ENCODE assay signal across 25 cellular contexts in genomic region chr1:240905225-240905765, GRCh38.
DNase-seq lines count a peak whose midpoint lies in the region; ATAC-seq, FAIRE-seq and TF ChIP-seq lines count a peak whose summit lies in the region.
"Had no signal": no experiment of that assay in that cellular context is flagged by ENCODE, and none has a peak within 500 bp of the region (broad histone marks: within the 10 kb centered on the region; RNA-seq: fewer than 3 reads in every experiment).

No MANE protein-coding gene starts in this region.

- TF ChIP-seq POLR2A in A549 (IDR thresholded peaks at IDR 0.05; ENCODE audit: low read length) (no peak), H1 (IDR thresholded peaks at IDR 0.05; ENCODE audit: control extremely low read depth in 1 of 2, low read depth in 2 of 2, low read length in 2 of 2) (no peak)

- H4K91ac ChIP-seq in H1 (replicated peaks; ENCODE audit: insufficient read length, low read length), result no peak overlapping the region

- no peak overlapping the region for H3K9ac ChIP-seq in OCI-LY1 (ENCODE audit: low read length)
- no peak overlapping the region for H3K9ac ChIP-seq in H1 (replicated peaks in 1 of 4; ENCODE audit: extremely low read depth in 1 of 4, low read depth in 3 of 4, low read length in 3 of 4)
- H3K9ac ChIP-seq: BLaER1 treated with 17β-estradiol and CSF1 and Interleukin-3, amounts not matched to agents 10 nM and 100 nM had no signal

- H3K4me3 ChIP-seq in A549 (no peak overlapping the region), HEK293 (ENCODE audit: low read depth, low read length) (no peak overlapping the region), OCI-LY1 (ENCODE audit: low read depth, low read length, poor library complexity, severe bottlenecking) (no peak overlapping the region), H1 (ENCODE audit: extremely low read depth in 1 of 4, insufficient read depth in 2 of 4, low read depth in 3 of 4, low read length in 4 of 4) (no peak overlapping the region)
- H3K4me3 ChIP-seq: BLaER1 treated with 17β-estradiol and CSF1 and Interleukin-3, amounts not matched to agents 10 nM and 100 nM; GM12878 had no signal

- no peaks in the 10 kb centered on the region for H3F3A ChIP-seq in OCI-LY1 (ENCODE audit: insufficient read depth, low read length)

- H3K79me1 ChIP-seq in H1 (ENCODE audit: low read depth, low read length), result no peaks in the 10 kb centered on the region

- no peak for ATAC-seq in A549
- ATAC-seq: CD8-positive, alpha-beta T cell; GM12878 had no signal

- H3K79me2 ChIP-seq in OCI-LY1 (ENCODE audit: insufficient read depth, low read length) (no peaks in the 10 kb centered on the region), H1 (ENCODE audit: control insufficient read depth in 1 of 2, insufficient read depth in 2 of 2, low read length in 2 of 2) (no peaks in the 10 kb centered on the region)

- CTCF ChIA-PET in A549 (lab: Yijun Ruan, JAX), result interaction anchor here (1.1 kb wide), 1 partner anchor 17 kb away, joined by 4 read pairs; no protein-coding TSS in a partner anchor
- CTCF ChIA-PET in HEK293 (lab: Yijun Ruan, JAX), result no interaction called here
- CTCF ChIA-PET in H1 (lab: Charles Lee; ENCODE audit: partially characterized antibody), result interaction anchor here (1.2 to 2.4 kb wide), 2 partner anchors 15 to 42 kb away, joined by 3 to 8 read pairs; no protein-coding TSS in a partner anchor

- no peak overlapping the region for H3K18ac ChIP-seq in H1 (ENCODE audit: extremely low read depth, low read length)

- no peak overlapping the region for H2BK15ac ChIP-seq in H1 (ENCODE audit: low read length)

- POLR2A ChIA-PET in A549 (lab: Yijun Ruan, JAX), result no interaction called here
- POLR2A ChIA-PET in HEK293 (lab: Yijun Ruan, JAX), result no interaction called here
- POLR2A ChIA-PET in H1 (lab: Charles Lee; ENCODE audit: partially characterized antibody), result no interaction called here

- TF ChIP-seq EP300 in A549 (IDR thresholded peaks at IDR 0.05), result no peak
- TF ChIP-seq EP300 in H1 (IDR thresholded peaks at IDR 0.05; ENCODE audit: borderline replicate concordance in 1 of 2, low read depth in 2 of 2, low read length in 2 of 2), result no peak

- H2BK120ac ChIP-seq in H1 (replicated peaks; ENCODE audit: low read depth, low read length), result no peak overlapping the region

- TF ChIP-seq RAD21 in A549 (conservative IDR thresholded peaks at IDR 0.05 in 1 of 2, IDR thresholded peaks at IDR 0.05 in 1 of 2), result no peak
- no peak for TF ChIP-seq RAD21 in H1 (IDR thresholded peaks at IDR 0.05 in 1 of 2, conservative IDR thresholded peaks at IDR 0.05 in 1 of 2; ENCODE audit: low read depth in 2 of 2, low read length in 2 of 2)

- H3K9me3 ChIP-seq in A549 (no peaks in the 10 kb centered on the region), HEK293 (ENCODE audit: control insufficient read depth, insufficient read depth, low read depth, low read length) (no peaks in the 10 kb centered on the region), OCI-LY1 (ENCODE audit: low read length) (peaks cover 6% of the 10 kb centered on the region), H1 (ENCODE audit: insufficient read depth in 2 of 2, low read depth in 1 of 2, low read length in 1 of 2) (peaks cover 7 to 9% of the 10 kb centered on the region in 2 experiments)
- H3K9me3 ChIP-seq: BLaER1 treated with 17β-estradiol and CSF1 and Interleukin-3, amounts not matched to agents 10 nM and 100 nM; Caco-2 had no signal

- no peak overlapping the region for H4K8ac ChIP-seq in H1 (ENCODE audit: extremely low read depth, insufficient read depth, low read length)

- H3K27me3 ChIP-seq in OCI-LY1 (ENCODE audit: insufficient read depth, low read length), result no peaks in the 10 kb centered on the region
- peaks cover 0 to 1% (median 0%) of the 10 kb centered on the region in 4 experiments; a peak in 1 of 7 replicates for H3K27me3 ChIP-seq in H1 (replicated peaks in 1 of 4; ENCODE audit: control insufficient read depth in 3 of 4, extremely low read depth in 1 of 4, insufficient read depth in 3 of 4, low read length in 3 of 4)
- H3K27me3 ChIP-seq: BLaER1 treated with 17β-estradiol and CSF1 and Interleukin-3, amounts not matched to agents 10 nM and 100 nM had no signal

- H4K20me1 ChIP-seq in OCI-LY1 (ENCODE audit: insufficient read depth, low read length) (no peaks in the 10 kb centered on the region), H1 (replicated peaks in 1 of 2; ENCODE audit: control insufficient read depth in 1 of 2, insufficient read depth in 2 of 2, low read length in 2 of 2) (no peaks in the 10 kb centered on the region)
- H4K20me1 ChIP-seq: BLaER1 treated with 17β-estradiol and CSF1 and Interleukin-3, amounts not matched to agents 10 nM and 100 nM had no signal

- no peak overlapping the region for H4K5ac ChIP-seq in H1 (ENCODE audit: insufficient read length, low read depth, low read length)

- no peak overlapping the region for H2BK20ac ChIP-seq in H1 (ENCODE audit: low read length)

- no peak overlapping the region for H3K56ac ChIP-seq in H1 (replicated peaks; ENCODE audit: insufficient read length, low read depth, low read length)

- no peaks in the 10 kb centered on the region for H3K23me2 ChIP-seq in H1 (ENCODE audit: low read depth, low read length)

- no peak for DNase-seq in A549 (ENCODE audit: low read depth in 1 of 2, low spot score in 1 of 2)
- no peak for DNase-seq in H1 (ENCODE audit: low read depth in 1 of 2, low spot score in 2 of 2)
- no peak for DNase-seq in GM03348 (ENCODE audit: low spot score)
- DNase-seq in DMS53 treated with DMSO at 0.1 percent for 48 hours (lab: John Stamatoyannopoulos, UW; ENCODE audit: unreplicated experiment), result no peak
- no peak for DNase-seq in NCI-H2081 (lab: John Stamatoyannopoulos, UW)
- DNase-seq in hypothalamus (lab: John Stamatoyannopoulos, UW), result no peak
- DNase-seq: 8988T; AML-193; Caco-2; Calu3; CD4-positive, alpha-beta T cell; CD8-positive, alpha-beta T cell; DMS53; DMS79 treated with DMSO at 0.1 percent for 48 hours; GF-D8 had no signal

- H3K4me1 ChIP-seq in A549 (no peaks in the 10 kb centered on the region), HEK293 (ENCODE audit: control insufficient read depth, insufficient read depth, low read length) (no peaks in the 10 kb centered on the region), OCI-LY1 (ENCODE audit: insufficient read depth, low read length, severe bottlenecking) (peaks cover 42% of the 10 kb centered on the region), H1 (replicated peaks in 1 of 4; ENCODE audit: control insufficient read depth in 3 of 4, insufficient read depth in 4 of 4, low read length in 3 of 4) (peaks cover 0 to 3% (median 0%) of the 10 kb centered on the region in 4 experiments; a peak in 1 of 7 replicates)
- H3K4me1 ChIP-seq: Caco-2 had no signal

- H2BK5ac ChIP-seq in H1 (ENCODE audit: low read depth, low read length), result no peak overlapping the region

- TF ChIP-seq CTCF in A549 (IDR thresholded peaks at IDR 0.05) (no peak), HEK293 (tag by site-specific recombination; IDR thresholded peaks at IDR 0.05) (no peak), OCI-LY1 (IDR thresholded peaks at IDR 0.05; ENCODE audit: low read length) (no peak), H1 (IDR thresholded peaks at IDR 0.05; ENCODE audit: control extremely low read depth in 1 of 3, insufficient read depth in 1 of 3, low read depth in 1 of 3, low read length in 3 of 3) (no peak)

- H2BK12ac ChIP-seq in H1 (ENCODE audit: low read depth, low read length), result no peak overlapping the region

- no peak overlapping the region for H3K4ac ChIP-seq in H1 (replicated peaks; ENCODE audit: insufficient read length, low read depth, low read length)

- H3K27ac ChIP-seq in A549 (no peak overlapping the region), HEK293 (ENCODE audit: extremely low read depth, low read depth, low read length) (no peak overlapping the region), OCI-LY1 (ENCODE audit: low read depth, low read length, poor library complexity, severe bottlenecking) (no peak overlapping the region), H1 (ENCODE audit: low read depth, low read length) (no peak overlapping the region)
- H3K27ac ChIP-seq: BLaER1 treated with 17β-estradiol and CSF1 and Interleukin-3, amounts not matched to agents 10 nM and 100 nM; C4-2B had no signal

- no peak overlapping the region for H3K14ac ChIP-seq in H1 (ENCODE audit: insufficient read length)

- no peak overlapping the region for H3K23ac ChIP-seq in H1 (ENCODE audit: insufficient read length)

- no peak overlapping the region for H2AK5ac ChIP-seq in H1 (ENCODE audit: low read depth, low read length)

- WGBS in A549 (ENCODE audit: missing lambda C conversion rate), result 54% methylated on average over 6 of the region's 6 CpGs
- 95% methylated on average over 6 of the region's 6 CpGs; no CpG with 5 or more reads in 1 of the 2 experiments for WGBS in H1 (ENCODE audit: extremely low coverage in 1 of 2, insufficient coverage in 1 of 2, insufficient read length in 1 of 2, insufficient replicate concordance in 2 of 2, low coverage in 1 of 2, low lambda C conversion rate in 2 of 2, missing lambda C conversion rate in 1 of 2), 2 experiments

- no peaks in the 10 kb centered on the region for H3K9me2 ChIP-seq in OCI-LY1 (ENCODE audit: low read depth, low read length)

- H3K4me2 ChIP-seq in A549 (no peak overlapping the region), OCI-LY1 (ENCODE audit: low read length) (no peak overlapping the region), H1 (ENCODE audit: insufficient read depth in 1 of 2, low read depth in 2 of 2, low read length in 2 of 2) (no peak overlapping the region)
- H3K4me2 ChIP-seq: BLaER1 treated with 17β-estradiol and CSF1 and Interleukin-3, amounts not matched to agents 10 nM and 100 nM had no signal

- FAIRE-seq in A549 (lab: Jason Lieb, UNC) (no peak), H1 (lab: Jason Lieb, UNC) (no peak)
- FAIRE-seq: A204.1, D721Med, G401.6, GM12878, GM12892, GM18507 had no signal

- H2AFZ ChIP-seq in OCI-LY1 (ENCODE audit: low read length) (peak overlapping the region; percentile 54; the same call in 1 of the 2 replicates), H1 (ENCODE audit: low read length) (no peak overlapping the region)

- no peaks in the 10 kb centered on the region for H3K36me3 ChIP-seq in HEK293 (ENCODE audit: control insufficient read depth in 2 of 2, insufficient read depth in 1 of 2, low read length in 2 of 2)
- peaks cover 3% of the 10 kb centered on the region; the same call in 1 of the 2 replicates for H3K36me3 ChIP-seq in OCI-LY1 (ENCODE audit: insufficient read depth, low read length)
- no peaks in the 10 kb centered on the region; a peak in 1 of 8 replicates for H3K36me3 ChIP-seq in H1 (ENCODE audit: control insufficient read depth in 2 of 4, insufficient read depth in 4 of 4, low read length in 3 of 4)
- H3K36me3 ChIP-seq: BLaER1 treated with 17β-estradiol and CSF1 and Interleukin-3, amounts not matched to agents 10 nM and 100 nM had no signal

TF ChIP-seq in A549, 52 proteins besides CTCF, POLR2A, EP300 and RAD21 (continues in another document):
- TF ChIP-seq JUNB (IDR thresholded peaks at IDR 0.05) (no peak), CEBPB (IDR thresholded peaks at IDR 0.05) (no peak)

TF ChIP-seq in HEK293, 187 proteins besides CTCF, POLR2A, EP300 and RAD21 (continues in another document):
- TF ChIP-seq ZNF791 (tag by site-specific recombination; IDR thresholded peaks at IDR 0.05) (no peak), ZNF366 (tag by site-specific recombination; conservative IDR thresholded peaks at IDR 0.05) (no peak)

TF ChIP-seq in H1, 55 proteins besides CTCF, POLR2A, EP300 and RAD21:
- TF ChIP-seq MAFK (IDR thresholded peaks at IDR 0.05; ENCODE audit: low read depth, low read length), result peak; percentile 56
- no peak for TF ChIP-seq CREB1 (IDR thresholded peaks at IDR 0.05)
